In genomic region chr10:61640876-61641275, GRCh38 we compare ENCODE assay signal across 34 cellular contexts. TPM values are rescaled to one million over a fixed set of nuclear protein-coding genes. Genes with fewer than 3 reads are reported as not detected.
"Had no signal": no experiment of that assay in that cellular context is flagged by ENCODE, and none has a peak within 500 bp of the region (broad histone marks: within the 10 kb centered on the region; RNA-seq: fewer than 3 reads in every experiment).

No MANE protein-coding gene starts in this region.

- H3K36me3 Mint-ChIP-seq: activated naive CD8-positive, alpha-beta T cell treated with anti-CD3 and anti-CD28 coated beads for 36 hours had no signal

- H3K4me3 Mint-ChIP-seq: activated B cell treated with CpG ODN at 0.5 μM for 24 hours; activated CD8-positive, alpha-beta T cell treated with anti-CD3 and anti-CD28 coated beads for 36 hours; activated naive CD8-positive, alpha-beta T cell treated with anti-CD3 and anti-CD28 coated beads for 36 hours; activated T-cell treated with anti-CD3 and anti-CD28 coated beads, Interleukin-2, amount 50 U/mL, for 72 hours; activated T-helper 17 cell treated with anti-CD3 and anti-CD28 coated beads, Interleukin-2, amount 50 U/mL, for 72 hours; central memory CD8-positive, alpha-beta T cell had no signal

- H3K4me1 ChIP-seq: Peyer's patch had no signal

- H3K27ac ChIP-seq: cardiac muscle cell, Peyer's patch, VCaP had no signal

- H3K4me1 Mint-ChIP-seq: activated B cell treated with CpG ODN at 0.5 μM for 24 hours; activated naive CD8-positive, alpha-beta T cell treated with anti-CD3 and anti-CD28 coated beads for 36 hours; activated T-helper 17 cell treated with anti-CD3 and anti-CD28 coated beads, Interleukin-2, amount 50 U/mL, for 72 hours; central memory CD8-positive, alpha-beta T cell had no signal

- H3K27ac Mint-ChIP-seq: activated B cell treated with CpG ODN at 0.5 μM for 24 hours; activated CD8-positive, alpha-beta T cell treated with anti-CD3 and anti-CD28 coated beads for 36 hours; activated naive CD8-positive, alpha-beta T cell treated with anti-CD3 and anti-CD28 coated beads for 36 hours; activated T-cell treated with anti-CD3 and anti-CD28 coated beads, Interleukin-2, amount 50 U/mL, for 72 hours; activated T-helper 17 cell treated with anti-CD3 and anti-CD28 coated beads, Interleukin-2, amount 50 U/mL, for 72 hours had no signal

- DNase-seq: activated B cell treated with CpG ODN at 0.5 μM for 24 hours; activated CD4-positive, alpha-beta T cell treated with anti-CD3 and anti-CD28 coated beads for 1 hour; activated CD4-positive, alpha-beta T cell treated with anti-CD3 and anti-CD28 coated beads for 48 hours; activated CD8-positive, alpha-beta T cell treated with anti-CD3 and anti-CD28 coated beads for 36 hours; activated effector memory CD4-positive, alpha-beta T cell treated with anti-CD3 and anti-CD28 coated beads, Interleukin-2, amount 50 U/mL, for 16 hours; activated naive CD4-positive, alpha-beta T cell; activated naive CD4-positive, alpha-beta T cell treated with anti-CD3 and anti-CD28 coated beads, Interleukin-2, amount 50 U/mL, for 16 hours; activated naive CD8-positive, alpha-beta T cell treated with anti-CD3 and anti-CD28 coated beads for 36 hours; activated T-cell treated with anti-CD3 and anti-CD28 coated beads, Interleukin-2, amount 50 U/mL, for 1 hour; activated T-cell treated with anti-CD3 and anti-CD28 coated beads, Interleukin-2, amount 50 U/mL, for 72 hours; amniotic stem cell; aorta; Karpas-422; NCI-H1105; NCI-H1417 treated with DMSO at 0.1 percent for 48 hours; NCI-H1694; NCI-H1930; NCI-H2081 treated with DMSO at 0.1 percent for 48 hours; NCI-H226; NCI-H524 treated with DMSO at 0.1 percent for 48 hours; Peyer's patch; RPMI8226; SIG-M5; SW 1271; T-helper 1 cell; T-helper 2 cell; T-helper 9 cell had no signal

- H3K36me3 ChIP-seq: cardiac muscle cell, Peyer's patch had no signal

- H3K4me3 ChIP-seq: cardiac muscle cell, Peyer's patch had no signal

- H3K27me3 ChIP-seq: cardiac muscle cell, Peyer's patch had no signal

- H3K9me3 ChIP-seq: Peyer's patch had no signal

- H3K9me3 Mint-ChIP-seq: activated B cell treated with CpG ODN at 0.5 μM for 24 hours; activated CD8-positive, alpha-beta T cell treated with anti-CD3 and anti-CD28 coated beads for 36 hours; activated naive CD8-positive, alpha-beta T cell treated with anti-CD3 and anti-CD28 coated beads for 36 hours; activated T-cell treated with anti-CD3 and anti-CD28 coated beads, Interleukin-2, amount 50 U/mL, for 72 hours; activated T-helper 17 cell treated with anti-CD3 and anti-CD28 coated beads, Interleukin-2, amount 50 U/mL, for 72 hours; central memory CD8-positive, alpha-beta T cell had no signal

- H3K27me3 Mint-ChIP-seq: activated CD8-positive, alpha-beta T cell treated with anti-CD3 and anti-CD28 coated beads for 36 hours; activated naive CD8-positive, alpha-beta T cell treated with anti-CD3 and anti-CD28 coated beads for 36 hours had no signal

RNA-seq across cellular contexts. Expression of gene CABCOCO1, which starts 21.9 kb away (rescaled TPM):
- total RNA-seq: activated B cell treated with CpG ODN at 0.5 μM for 24 hours; activated CD8-positive, alpha-beta memory T cell treated with anti-CD3 and anti-CD28 coated beads for 36 hours; activated CD8-positive, alpha-beta T cell treated with anti-CD3 and anti-CD28 coated beads for 36 hours; activated naive CD8-positive, alpha-beta T cell treated with anti-CD3 and anti-CD28 coated beads for 36 hours; activated T-cell treated with anti-CD3 and anti-CD28 coated beads, Interleukin-2, amount 50 U/mL, for 72 hours; activated T-helper 17 cell treated with anti-CD3 and anti-CD28 coated beads, Interleukin-2, amount 50 U/mL, for 72 hours; MCF 10A; Peyer's patch; Right ventricle myocardium inferior had no signal
